Comparison of ENCODE assay signal across 19 cellular contexts in the genomic region with DNA sequence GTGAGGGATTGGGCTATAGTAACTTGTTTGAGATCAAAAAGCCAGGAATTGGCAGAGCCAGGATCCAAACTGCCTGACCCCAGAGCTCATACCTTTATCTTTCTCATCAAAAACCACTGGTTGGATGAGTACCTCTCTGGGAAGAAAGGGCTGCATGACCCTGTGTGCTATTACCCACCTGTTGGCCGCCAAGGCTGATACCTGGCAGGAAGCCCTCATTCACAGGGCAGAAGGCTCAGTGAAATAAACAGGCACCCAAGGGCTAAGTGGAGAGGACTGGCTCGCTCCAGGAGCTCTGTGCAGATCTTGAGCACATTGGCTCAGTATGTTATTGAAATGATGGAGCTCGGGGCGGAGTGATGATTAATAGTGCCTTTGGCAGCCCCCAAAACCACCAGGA.
"Had no signal": no experiment of that assay in that cellular context is flagged by ENCODE, and none has a peak within 500 bp of the region (broad histone marks: within the 10 kb centered on the region; RNA-seq: fewer than 3 reads in every experiment).

No MANE protein-coding gene starts in this region.

- H3K4me3 ChIP-seq: lung, pancreas, sigmoid colon, spleen, thoracic aorta had no signal

- H3K4me3 Mint-ChIP-seq: activated naive CD8-positive, alpha-beta T cell; brain; dendritic cell treated with granulocyte-macrophage colony-stimulating factor and Interleukin-4, amounts not matched to agents 40 ng/mL and 50 ng/mL, for 4 days; WTC11 had no signal

- H3K27ac ChIP-seq: epithelial cell of prostate, pancreas, sigmoid colon, thoracic aorta had no signal

- H3K36me3 ChIP-seq: pancreas, sigmoid colon, spleen, thoracic aorta had no signal

- ATAC-seq: activated T-cell treated with anti-CD3 and anti-CD28 coated beads, Interleukin-2, amount 50 U/mL, for 72 hours; left colon; pancreas; WTC11 had no signal

- H3K27ac Mint-ChIP-seq: dendritic cell treated with granulocyte-macrophage colony-stimulating factor and Interleukin-4, amounts not matched to agents 40 ng/mL and 50 ng/mL, for 4 days; WTC11 had no signal

- H3K9me3 ChIP-seq: pancreas, sigmoid colon, spleen, thoracic aorta had no signal

- H3K9me3 Mint-ChIP-seq: activated T-cell treated with anti-CD3 and anti-CD28 coated beads, Interleukin-2, amount 50 U/mL, for 72 hours; brain; dendritic cell treated with granulocyte-macrophage colony-stimulating factor and Interleukin-4, amounts not matched to agents 40 ng/mL and 50 ng/mL, for 4 days; WTC11 had no signal

- H3K36me3 Mint-ChIP-seq: WTC11 had no signal

- H3K27me3 ChIP-seq: pancreas, sigmoid colon, spleen had no signal

- H3K27me3 Mint-ChIP-seq: activated naive CD8-positive, alpha-beta T cell; brain had no signal

- H3K4me1 ChIP-seq: pancreas had no signal

- DNase-seq: activated CD4-positive, alpha-beta T cell treated with anti-CD3 and anti-CD28 coated beads for 4 hours; activated CD8-positive, alpha-beta memory T cell treated with anti-CD3 and anti-CD28 coated beads, Interleukin-2, amount 50 U/mL, for 48 hours; activated gamma-delta T cell treated with Interleukin-2 at 50 U/mL for 16 hours; activated T-cell treated with anti-CD3 and anti-CD28 coated beads, Interleukin-2, amount 50 U/mL, for 72 hours; effector memory CD4-positive, alpha-beta T cell; foreskin melanocyte; head of caudate nucleus; left colon; midbrain; pancreas; sigmoid colon; spleen had no signal
